In the genomic region with DNA sequence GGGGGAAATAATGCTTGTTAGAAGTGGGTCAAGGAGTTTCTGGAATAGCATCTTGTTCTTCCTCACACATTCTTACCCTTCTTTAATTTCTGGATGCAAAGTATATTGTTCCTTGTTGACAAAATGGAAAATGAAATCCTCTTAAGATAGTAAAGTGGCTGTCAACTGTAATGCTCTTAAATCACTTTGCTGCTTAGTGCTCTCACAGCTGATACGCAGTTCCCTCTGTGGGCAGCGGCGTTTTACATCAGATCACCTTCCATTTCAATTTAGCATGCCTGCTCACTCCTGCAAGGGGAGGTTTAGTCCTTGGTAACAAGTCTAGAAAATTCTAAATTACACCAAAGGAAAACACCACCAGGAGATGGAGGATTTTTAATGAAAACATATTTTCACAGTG, we compare ENCODE assay signal across 29 cellular contexts.
"Had no signal": no experiment of that assay in that cellular context is flagged by ENCODE, and none has a peak within 500 bp of the region (broad histone marks: within the 10 kb centered on the region; RNA-seq: fewer than 3 reads in every experiment).

No MANE protein-coding gene starts in this region.

- H3K27ac ChIP-seq: esophagus muscularis mucosa, foreskin keratinocyte, heart left ventricle, left ventricle myocardium inferior, ovary, stomach, suprapubic skin, tibial artery, VCaP had no signal

- H3K9me3 ChIP-seq: esophagus muscularis mucosa, heart left ventricle, mucosa of descending colon, ovary, stomach, suprapubic skin, tibial artery had no signal

- DNase-seq: activated CD4-positive, alpha-beta T cell treated with anti-CD3 and anti-CD28 coated beads for 48 hours; activated CD4-positive, alpha-beta T cell treated with anti-CD3 and anti-CD28 coated beads, Interleukin-2, amount 50 U/mL, for 48 hours; activated CD8-positive, alpha-beta memory T cell treated with anti-CD3 and anti-CD28 coated beads for 24 hours; activated gamma-delta T cell; activated naive CD4-positive, alpha-beta T cell treated with anti-CD3 and anti-CD28 coated beads, Interleukin-2, amount 10 ng/mL, durations not matched to agents 7 days and 5 days; amniotic stem cell; central memory CD4-positive, alpha-beta T cell; foreskin keratinocyte; heart left ventricle; kidney glomerular epithelial cell; left ventricle myocardium inferior; mesendoderm; mucosa of descending colon; ovary; stimulated activated CD4-positive, alpha-beta T cell treated with anti-CD3 and anti-CD28 coated beads, Interleukin-1b, Interleukin-23, amount 100 ng/mL, for 48 hours; stimulated activated CD4-positive, alpha-beta T cell treated with anti-CD3 and anti-CD28 coated beads, Interleukin-4, amount 100 ng/mL, for 4 hours; stimulated activated CD8-positive, alpha-beta memory T cell treated with anti-CD3 and anti-CD28 coated beads, Interleukin-4, amount 100 ng/mL, for 48 hours; stimulated activated naive B cell treated with anti-CD40 and anti-IgM and Interleukin-4, amounts not matched to agents 10 μg/mL and 1 μg/mL and 100 μg/mL, for 72 hours; stomach; T-helper 9 cell; tibial artery had no signal

- H3K4me2 ChIP-seq: smooth muscle cell had no signal

- H3K27me3 ChIP-seq: esophagus muscularis mucosa, heart left ventricle, ovary, stomach, suprapubic skin, tibial artery had no signal

- H3K4me3 ChIP-seq: esophagus muscularis mucosa, heart left ventricle, left ventricle myocardium inferior, lung, mucosa of descending colon, ovary, smooth muscle cell, stomach, suprapubic skin, tibial artery had no signal

- H3K36me3 ChIP-seq: esophagus muscularis mucosa, heart left ventricle, left ventricle myocardium inferior, ovary, stomach, suprapubic skin, tibial artery had no signal

- FAIRE-seq: astrocyte, TTC549 had no signal

- ATAC-seq: activated CD4-positive, CD25-positive, alpha-beta regulatory T cell treated with anti-CD3 and anti-CD28 coated beads, Interleukin-2, amount 50 U/mL, for 24 hours; foreskin keratinocyte; heart left ventricle; mucosa of descending colon; stimulated activated naive B cell treated with anti-CD40 and anti-IgM and Interleukin-4, amounts not matched to agents 10 μg/mL and 1 μg/mL and 100 μg/mL, for 72 hours had no signal
